ENCODE assay signal across 14 cellular contexts in genomic region chr5:96952118-96952750, GRCh38. TPM values are rescaled to one million over a fixed set of nuclear protein-coding genes. Genes with fewer than 3 reads are reported as not detected.
DNase-seq lines count a peak whose midpoint lies in the region; ATAC-seq, FAIRE-seq and TF ChIP-seq lines count a peak whose summit lies in the region.
"Had no signal": no experiment of that assay in that cellular context is flagged by ENCODE, and none has a peak within 500 bp of the region (broad histone marks: within the 10 kb centered on the region; RNA-seq: fewer than 3 reads in every experiment).

No MANE protein-coding gene starts in this region.

- FAIRE-seq in astrocyte (lab: Jason Lieb, UNC): no peak
- FAIRE-seq: A549, D721Med, keratinocyte, small intestine had no signal

- TF ChIP-seq EP300 in stomach (IDR thresholded peaks at IDR 0.05): no peak

- H3K27me3 ChIP-seq in astrocyte (ENCODE audit: insufficient read depth, low read length) (no peaks in the 10 kb centered on the region), right atrium auricular region (no peaks in the 10 kb centered on the region), stomach (no peaks in the 10 kb centered on the region)

- H3K4me3 Mint-ChIP-seq in activated CD4-positive, alpha-beta T cell treated with anti-CD3 and anti-CD28 coated beads, Interleukin-2, amount 10 ng/mL, durations not matched to agents 24 days and 14 days: no peak overlapping the region
- peak overlapping the region; percentile 24 for H3K4me3 Mint-ChIP-seq in astrocyte (ENCODE audit: unreplicated experiment)

- H3K27me3 Mint-ChIP-seq in activated CD4-positive, alpha-beta T cell treated with anti-CD3 and anti-CD28 coated beads, Interleukin-2, amount 10 ng/mL, durations not matched to agents 24 days and 14 days: no peaks in the 10 kb centered on the region
- no peaks in the 10 kb centered on the region for H3K27me3 Mint-ChIP-seq in astrocyte (ENCODE audit: low read depth, unreplicated experiment)

- no peak overlapping the region for H3K4me2 ChIP-seq in astrocyte (ENCODE audit: low read length)
- H3K4me2 ChIP-seq: A549 had no signal

- H3K4me3 ChIP-seq in astrocyte (ENCODE audit: insufficient read depth, low read depth, low read length): no peak overlapping the region
- H3K4me3 ChIP-seq in right atrium auricular region: no peak overlapping the region
- no peak overlapping the region for H3K4me3 ChIP-seq in stomach
- H3K4me3 ChIP-seq: A549 had no signal

- 47 to 76% (median 66%) methylated on average over 3 of the region's 3 CpGs for WGBS in stomach, 5 donors

- DNase-seq in activated CD4-positive, alpha-beta T cell treated with anti-CD3 and anti-CD28 coated beads, Interleukin-2, amount 10 ng/mL, durations not matched to agents 24 days and 14 days: peak; percentile 32
- DNase-seq in activated CD4-positive, alpha-beta T cell treated with anti-CD3 and anti-CD28 coated beads, Interleukin-2, amount 50 U/mL, for 48 hours: no peak
- DNase-seq in astrocyte (ENCODE audit: low read depth) (no peak), right atrium auricular region (ENCODE audit: low spot score) (no peak), stomach (no peak), DMS53 treated with DMSO at 0.1 percent for 48 hours (lab: John Stamatoyannopoulos, UW; ENCODE audit: unreplicated experiment) (no peak)
- DNase-seq: NCI-H1092 treated with DMSO at 0.1 percent for 48 hours, NCI-H510A, small intestine had no signal

- H3K27ac Mint-ChIP-seq in activated CD4-positive, alpha-beta T cell treated with anti-CD3 and anti-CD28 coated beads, Interleukin-2, amount 10 ng/mL, durations not matched to agents 24 days and 14 days: no peak overlapping the region
- peak overlapping the region; percentile 38 for H3K27ac Mint-ChIP-seq in astrocyte (ENCODE audit: unreplicated experiment)

- H3K4me1 ChIP-seq in astrocyte (ENCODE audit: insufficient read depth, low read length) (no peaks in the 10 kb centered on the region), right atrium auricular region (peaks cover 3 to 20% of the 10 kb centered on the region in 2 donors), stomach (peaks cover 0 to 53% (median 25%) of the 10 kb centered on the region in 4 donors)
- H3K4me1 ChIP-seq: A549 had no signal

- H3K27ac ChIP-seq in astrocyte (ENCODE audit: low read depth, low read length) (no peak overlapping the region), right atrium auricular region (peak overlapping the region; percentile 54 to 87), stomach (peak overlapping the region in 4 of 5 donors; percentile 47 to 76 (median 68))
- H3K27ac ChIP-seq: A549 had no signal

- no peak for TF ChIP-seq POLR2A in stomach (IDR thresholded peaks at IDR 0.05)

- peaks cover 67% of the 10 kb centered on the region for H3K79me2 ChIP-seq in astrocyte (ENCODE audit: insufficient read depth, low read length)

- no peak overlapping the region for H2AFZ ChIP-seq in astrocyte (ENCODE audit: low read depth, low read length)

- H3K9me3 Mint-ChIP-seq in activated CD4-positive, alpha-beta T cell treated with anti-CD3 and anti-CD28 coated beads, Interleukin-2, amount 10 ng/mL, durations not matched to agents 24 days and 14 days: no peaks in the 10 kb centered on the region
- H3K9me3 Mint-ChIP-seq in astrocyte (ENCODE audit: unreplicated experiment): peaks cover 5% of the 10 kb centered on the region

- no peak for ATAC-seq in GM19324 (IDR thresholded peaks at IDR 0.05; ENCODE audit: low FRiP score, unreplicated experiment)
- no peak for ATAC-seq in GM18868 (IDR thresholded peaks at IDR 0.05; ENCODE audit: unreplicated experiment)
- ATAC-seq: A549 had no signal

- peaks cover 16% of the 10 kb centered on the region for H4K20me1 ChIP-seq in astrocyte (ENCODE audit: insufficient read depth, low read length)

- no peak overlapping the region for H3K9ac ChIP-seq in astrocyte (ENCODE audit: low read length)

- no peaks in the 10 kb centered on the region for H3K36me3 ChIP-seq in astrocyte (ENCODE audit: insufficient read depth, low read length)
- no peaks in the 10 kb centered on the region for H3K36me3 ChIP-seq in right atrium auricular region
- H3K36me3 ChIP-seq in stomach: no peaks in the 10 kb centered on the region

- no peak for TF ChIP-seq CTCF in astrocyte (IDR thresholded peaks at IDR 0.05; ENCODE audit: insufficient read depth, low read depth, low read length)
- TF ChIP-seq CTCF in right atrium auricular region (IDR thresholded peaks at IDR 0.05): no peak
- no peak for TF ChIP-seq CTCF in stomach (IDR thresholded peaks at IDR 0.05)

- H3K9me3 ChIP-seq in astrocyte (ENCODE audit: insufficient read depth, low read depth, low read length) (no peaks in the 10 kb centered on the region), right atrium auricular region (no peaks in the 10 kb centered on the region), stomach (no peaks in the 10 kb centered on the region)
- H3K9me3 ChIP-seq: A549 had no signal

- H3K36me3 Mint-ChIP-seq in activated CD4-positive, alpha-beta T cell treated with anti-CD3 and anti-CD28 coated beads, Interleukin-2, amount 10 ng/mL, durations not matched to agents 24 days and 14 days (ENCODE audit: low read depth): peaks cover 21% of the 10 kb centered on the region
- peaks cover 7% of the 10 kb centered on the region for H3K36me3 Mint-ChIP-seq in astrocyte (ENCODE audit: low read depth, unreplicated experiment)

- peaks cover 47% of the 10 kb centered on the region for H3K4me1 Mint-ChIP-seq in activated CD4-positive, alpha-beta T cell treated with anti-CD3 and anti-CD28 coated beads, Interleukin-2, amount 10 ng/mL, durations not matched to agents 24 days and 14 days
- peaks cover 11% of the 10 kb centered on the region for H3K4me1 Mint-ChIP-seq in astrocyte (ENCODE audit: low read depth, unreplicated experiment)

- intact Hi-C loops in activated CD4-positive, alpha-beta T cell treated with anti-CD3 and anti-CD28 coated beads, Interleukin-2, amount 10 ng/mL, durations not matched to agents 24 days and 14 days (cut with micrococcal nuclease): loop anchor here (2.0 kb wide), 1 partner anchor 15 kb away; no protein-coding TSS in a partner anchor
- intact Hi-C loops in stomach (cut with DNase I; ENCODE audit: low total_unique reads): no loop called here

RNA-seq across cellular contexts. Expression of gene LNPEP, which starts 16.4 kb away (rescaled TPM):
- total RNA-seq in activated CD4-positive, alpha-beta T cell treated with anti-CD3 and anti-CD28 coated beads, Interleukin-2, amount 10 ng/mL, durations not matched to agents 24 days and 14 days: 38.2 and 39.4 TPM in 2 replicates
- total RNA-seq in astrocyte (34.9 and 36.3 TPM in 2 replicates), right atrium auricular region (10 to 100 TPM; 50.2 to 60.0 TPM), stomach (100 to 1,000 TPM in 1 of 5 donors, 10 to 100 TPM in 3, 1 to 10 TPM in 1; 8.1 to 160 (median 71.9) TPM)
- 1 to 10 TPM; 2.0 to 5.1 (median 2.4) TPM for polyA plus RNA-seq in stomach
